Comparison of ENCODE assay signal across 15 cellular contexts in the genomic region with DNA sequence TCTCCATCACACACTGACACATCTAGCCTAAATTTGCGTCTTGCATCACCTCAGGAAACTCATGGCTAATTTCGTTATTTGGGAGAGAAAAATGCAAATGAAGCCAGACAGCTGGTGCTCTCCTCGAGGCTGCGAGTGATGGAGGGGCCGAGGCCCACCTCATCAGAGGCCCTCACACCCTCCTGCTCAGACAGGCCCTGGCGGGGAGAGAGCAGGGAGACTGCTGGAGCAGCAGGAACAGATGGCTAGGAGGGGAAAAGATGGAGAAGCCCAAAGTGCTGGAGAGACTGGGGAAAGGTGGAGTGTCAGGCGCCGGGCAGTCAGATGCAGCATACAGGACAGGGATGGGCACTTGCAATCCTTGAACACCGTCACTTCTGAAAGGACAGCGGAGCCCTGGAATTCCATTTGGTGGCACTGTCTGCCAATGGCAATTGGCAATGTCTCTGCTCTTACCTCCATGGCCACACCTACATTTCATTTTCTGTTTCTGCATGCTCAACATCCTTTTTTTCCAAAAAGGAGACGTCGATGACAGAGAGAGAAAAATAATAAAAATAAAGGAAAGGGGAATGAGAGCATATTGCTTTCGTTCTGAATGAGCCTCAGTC.
DNase-seq lines count a peak whose midpoint lies in the region; FAIRE-seq and TF ChIP-seq lines count a peak whose summit lies in the region.
"Had no signal": no experiment of that assay in that cellular context is flagged by ENCODE, and none has a peak within 500 bp of the region (broad histone marks: within the 10 kb centered on the region; RNA-seq: fewer than 3 reads in every experiment).

No MANE protein-coding gene starts in this region.

- H3K36me3 Mint-ChIP-seq in mesothelial cell of epicardium = no peaks in the 10 kb centered on the region
- H3K36me3 Mint-ChIP-seq: CD8-positive, alpha-beta T cell had no signal

- H3K36me3 ChIP-seq in kidney (ENCODE audit: control insufficient read depth in 1 of 2, insufficient read depth in 2 of 2, low read length in 2 of 2) (no peaks in the 10 kb centered on the region), OCI-LY7 (ENCODE audit: insufficient read depth, low read length) (no peaks in the 10 kb centered on the region)
- H3K36me3 ChIP-seq: BE2C, Peyer's patch had no signal

- no peak overlapping the region for H3K27ac Mint-ChIP-seq in mesothelial cell of epicardium
- H3K27ac Mint-ChIP-seq: CD8-positive, alpha-beta T cell had no signal

- H3K4me3 Mint-ChIP-seq in mesothelial cell of epicardium = no peak overlapping the region
- H3K4me3 Mint-ChIP-seq: CD8-positive, alpha-beta T cell had no signal

- no peak overlapping the region for H3K4me2 ChIP-seq in OCI-LY7 (ENCODE audit: low read length)

- CTCF ChIA-PET in OCI-LY7 (lab: Charles Lee; ENCODE audit: unreplicated experiment) = no interaction called here

- no peak overlapping the region for H3K4me3 ChIP-seq in LNCaP clone FGC (ENCODE audit: low read depth, low read length)
- H3K4me3 ChIP-seq in kidney (ENCODE audit: low read length in 2 of 2) = no peak overlapping the region
- H3K4me3 ChIP-seq in OCI-LY7 (ENCODE audit: low read depth, low read length, poor library complexity, severe bottlenecking) = no peak overlapping the region
- H3K4me3 ChIP-seq: Peyer's patch had no signal

- no peak overlapping the region for H2AFZ ChIP-seq in OCI-LY7 (ENCODE audit: low read length)

- H3K4me1 Mint-ChIP-seq in mesothelial cell of epicardium = no peaks in the 10 kb centered on the region

- TF ChIP-seq CTCF in LNCaP clone FGC (IDR thresholded peaks at IDR 0.05; ENCODE audit: control insufficient read depth, extremely low read depth, insufficient read depth) (peak; percentile 37), kidney (IDR thresholded peaks at IDR 0.05; ENCODE audit: borderline replicate concordance, extremely low read depth, insufficient read depth) (no peak), OCI-LY7 (conservative IDR thresholded peaks at IDR 0.05; ENCODE audit: low read length) (no peak), mesothelial cell of epicardium (IDR thresholded peaks at IDR 0.05; ENCODE audit: unreplicated experiment) (no peak)

- POLR2A ChIA-PET in OCI-LY7 (lab: Charles Lee) = no interaction called here

- DNase-seq in DMS 273 (lab: John Stamatoyannopoulos, UW; ENCODE audit: unreplicated experiment) (peak; percentile 90), LNCaP clone FGC (ENCODE audit: low read depth) (no peak), NCI-H524 treated with DMSO at 0.1 percent for 48 hours (lab: John Stamatoyannopoulos, UW) (peak; percentile 85), kidney (peak; percentile 60), cerebellar nuclear complex (lab: John Stamatoyannopoulos, UW) (no peak), OCI-LY7 (ENCODE audit: low spot score) (no peak), mesothelial cell of epicardium (ENCODE audit: low spot score in 2 of 2, unreplicated experiment in 2 of 2) (no peak)
- DNase-seq: BE2C; CD8-positive, alpha-beta T cell; NCI-H1436; NCI-H2081 treated with DMSO at 0.1 percent for 48 hours; Peyer's patch; Right ventricle myocardium superior had no signal

- H3K27me3 Mint-ChIP-seq in mesothelial cell of epicardium (ENCODE audit: low read depth) = peaks cover 60% of the 10 kb centered on the region

- no peak overlapping the region for H3K27ac ChIP-seq in kidney (ENCODE audit: low read depth in 2 of 2, low read length in 2 of 2)
- no peak overlapping the region for H3K27ac ChIP-seq in OCI-LY7 (ENCODE audit: low read depth, low read length, poor library complexity, severe bottlenecking)
- H3K27ac ChIP-seq: Peyer's patch had no signal

- H3K4me1 ChIP-seq in kidney (ENCODE audit: control insufficient read depth in 1 of 2, insufficient read depth in 1 of 2, low read depth in 1 of 2, low read length in 2 of 2) = no peaks in the 10 kb centered on the region
- no peaks in the 10 kb centered on the region for H3K4me1 ChIP-seq in OCI-LY7 (ENCODE audit: insufficient read depth, low read length, poor library complexity, severe bottlenecking)
- H3K4me1 ChIP-seq: BE2C, Peyer's patch had no signal

- no peaks in the 10 kb centered on the region for H4K20me1 ChIP-seq in OCI-LY7 (ENCODE audit: insufficient read depth, low read length)

- FAIRE-seq in kidney (lab: Jason Lieb, UNC) = no peak
- FAIRE-seq: GM18507, HTR-8/SVneo had no signal

- no peaks in the 10 kb centered on the region for H3K79me2 ChIP-seq in OCI-LY7 (ENCODE audit: insufficient read depth, low read depth, low read length)

- no peak overlapping the region for H3K9ac ChIP-seq in kidney (ENCODE audit: low read length in 2 of 2)

- no peaks in the 10 kb centered on the region for H3K9me3 ChIP-seq in kidney (ENCODE audit: control insufficient read depth in 1 of 2, low read length in 2 of 2)
- no peaks in the 10 kb centered on the region for H3K9me3 ChIP-seq in OCI-LY7 (ENCODE audit: low read length)
- H3K9me3 ChIP-seq: BE2C, Peyer's patch had no signal

- BruUV-seq in OCI-LY7 (replicated peaks; lab: Mats Ljungman, UMichigan) = no TSS peak

- intact Hi-C loops in kidney (cut with DNase I) (no loop called here), OCI-LY7 (cut with micrococcal nuclease; ENCODE audit: unreplicated experiment) (no loop called here)

- H3K9me2 ChIP-seq in OCI-LY7 (ENCODE audit: insufficient read depth, low read length) = no peaks in the 10 kb centered on the region

- H3K9me3 Mint-ChIP-seq in mesothelial cell of epicardium = no peaks in the 10 kb centered on the region
- H3K9me3 Mint-ChIP-seq: CD8-positive, alpha-beta T cell had no signal

Comparison
In these comparisons a context has a peak if more than half of its experiments do, and no peak if none do; other contexts are left out.
1. DNase-seq: peak in DMS 273 (single experiment), NCI-H524 treated with DMSO at 0.1 percent for 48 hours (single experiment) and kidney (single experiment); none in LNCaP clone FGC (single experiment), cerebellar nuclear complex (0 of 2), OCI-LY7 (single experiment) and mesothelial cell of epicardium (0 of 2).